In genomic region chr6:13407368-13407708, GRCh38 we compare ENCODE assay signal across 1 cellular context.
TF ChIP-seq lines count a peak whose summit lies in the region.

No MANE protein-coding gene starts in this region.

TF ChIP-seq in liver, 16 proteins besides CTCF, POLR2A, EP300 and RAD21 (continued from another document):
- TF ChIP-seq EGR1 (IDR thresholded peaks at IDR 0.05; ENCODE audit: low read depth in 2 of 2) (no peak), MAX (IDR thresholded peaks at IDR 0.05) (no peak), HNF4A (conservative IDR thresholded peaks at IDR 0.05) (no peak), SP1 (IDR thresholded peaks at IDR 0.05) (no peak), HNF4G (IDR thresholded peaks at IDR 0.05) (no peak)
